8 cellular contexts compared by ENCODE assay signal in the genomic region with DNA sequence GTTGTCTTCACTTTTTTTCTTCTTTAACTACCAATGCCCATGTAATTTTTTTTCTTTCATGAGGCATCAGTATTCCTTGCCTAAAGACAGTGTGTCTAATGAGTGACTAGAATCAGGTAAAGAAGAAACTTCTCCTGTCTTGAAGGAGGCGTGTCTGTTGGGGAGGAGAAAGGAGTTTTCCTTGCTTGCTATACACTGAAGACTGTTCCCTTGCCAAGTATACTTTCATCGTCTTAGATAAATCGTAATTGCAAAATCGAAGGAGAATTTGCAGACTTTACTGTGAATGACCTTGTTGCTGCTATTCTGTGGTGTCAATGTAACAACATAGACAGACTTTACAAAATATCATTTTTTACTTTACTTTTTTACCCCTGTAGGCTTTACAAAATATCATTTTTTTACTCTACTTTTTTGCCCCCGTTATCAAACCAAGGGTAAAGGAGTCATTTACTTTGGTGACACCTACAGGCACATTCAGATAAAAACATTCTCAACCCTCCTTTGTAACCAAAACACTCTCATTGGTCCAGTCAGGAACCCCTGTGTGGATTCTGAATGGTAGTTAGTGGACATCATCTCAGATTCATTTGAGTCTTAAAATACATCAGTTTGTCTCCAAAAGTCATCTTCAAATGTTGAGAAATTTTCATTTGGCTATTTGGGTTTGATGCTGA.
A peak's percentile ranks its signal among the peaks of the same experiment; 100 is the strongest.
DNase-seq lines count a peak whose midpoint lies in the region; ATAC-seq and TF ChIP-seq lines count a peak whose summit lies in the region.

No MANE protein-coding gene starts in this region.

- no peak overlapping the region for H3K4me3 Mint-ChIP-seq in activated T-cell treated with anti-CD3 and anti-CD28 coated beads, Interleukin-2, amount 50 U/mL, for 24 hours

- no peaks in the 10 kb centered on the region for H3K9me3 ChIP-seq in gastroesophageal sphincter
- no peaks in the 10 kb centered on the region for H3K9me3 ChIP-seq in suprapubic skin

- no peak for TF ChIP-seq POLR2A in gastroesophageal sphincter (IDR thresholded peaks at IDR 0.05)
- no peak for TF ChIP-seq POLR2A in suprapubic skin (IDR thresholded peaks at IDR 0.05)

- H3K36me3 ChIP-seq in GM06990 (ENCODE audit: control insufficient read depth, insufficient read depth, low read length) (no peaks in the 10 kb centered on the region), gastroesophageal sphincter (no peaks in the 10 kb centered on the region), suprapubic skin (no peaks in the 10 kb centered on the region)

- H3K4me3 ChIP-seq in GM06990 (replicated peaks; ENCODE audit: low read depth, low read length) (no peak overlapping the region), gastroesophageal sphincter (no peak overlapping the region), suprapubic skin (no peak overlapping the region)

- peaks cover 14% of the 10 kb centered on the region for H3K27me3 Mint-ChIP-seq in activated T-cell treated with anti-CD3 and anti-CD28 coated beads, Interleukin-2, amount 50 U/mL, for 24 hours

- TF ChIP-seq CTCF in GM06990 (IDR thresholded peaks at IDR 0.05; ENCODE audit: insufficient read depth, low read length, poor library complexity, severe bottlenecking) = peak; percentile 46
- peak in 3 of 4 experiments; percentile 15 to 48 (median 22) for TF ChIP-seq CTCF in gastroesophageal sphincter (IDR thresholded peaks at IDR 0.05)
- TF ChIP-seq CTCF in suprapubic skin (IDR thresholded peaks at IDR 0.05) = no peak

- TF ChIP-seq EP300 in gastroesophageal sphincter (IDR thresholded peaks at IDR 0.05) = no peak
- TF ChIP-seq EP300 in suprapubic skin (IDR thresholded peaks at IDR 0.05) = no peak

- no peak overlapping the region for H3K27ac Mint-ChIP-seq in activated T-cell treated with anti-CD3 and anti-CD28 coated beads, Interleukin-2, amount 50 U/mL, for 24 hours

- H3K4me1 Mint-ChIP-seq in activated T-cell treated with anti-CD3 and anti-CD28 coated beads, Interleukin-2, amount 50 U/mL, for 24 hours (ENCODE audit: low read depth) = no peaks in the 10 kb centered on the region

- DNase-seq in GM06990 (ENCODE audit: extremely low read depth, insufficient read length) = no peak
- DNase-seq in NCI-H526 treated with DMSO at 0.1 percent for 48 hours (lab: John Stamatoyannopoulos, UW) = peak; percentile 10
- DNase-seq in activated T-cell treated with anti-CD3 and anti-CD28 coated beads, Interleukin-2, amount 50 U/mL, for 24 hours = no peak
- DNase-seq in activated CD4-positive, alpha-beta T cell treated with anti-CD3 and anti-CD28 coated beads, Interleukin-2, amount 50 U/mL, for 48 hours = no peak
- DNase-seq in suprapubic skin (ENCODE audit: low spot score in 2 of 2) = no peak
- no peak for DNase-seq in T1000 (lab: John Stamatoyannopoulos, UW)

- H3K4me1 ChIP-seq in gastroesophageal sphincter (no peaks in the 10 kb centered on the region), suprapubic skin (peaks cover 5% of the 10 kb centered on the region)

- peak; percentile 56 for ATAC-seq in GM21717 (IDR thresholded peaks at IDR 0.05; ENCODE audit: unreplicated experiment)
- no peak for ATAC-seq in gastroesophageal sphincter

- no peaks in the 10 kb centered on the region for H3K9me3 Mint-ChIP-seq in activated T-cell treated with anti-CD3 and anti-CD28 coated beads, Interleukin-2, amount 50 U/mL, for 24 hours

- H3K27ac ChIP-seq in gastroesophageal sphincter = no peak overlapping the region
- no peak overlapping the region for H3K27ac ChIP-seq in suprapubic skin

- 40 to 76% methylated on average over 2 to 5 of the region's 5 CpGs for WGBS in gastroesophageal sphincter (ENCODE audit: low coverage in 1 of 2), 2 donors
- WGBS in suprapubic skin = 63% methylated on average over 5 of the region's 5 CpGs

- no peaks in the 10 kb centered on the region for H3K36me3 Mint-ChIP-seq in activated T-cell treated with anti-CD3 and anti-CD28 coated beads, Interleukin-2, amount 50 U/mL, for 24 hours (ENCODE audit: low read depth)

- H3K27me3 ChIP-seq in GM06990 (replicated peaks; ENCODE audit: control insufficient read depth, insufficient read depth, low read length) = no peaks in the 10 kb centered on the region
- H3K27me3 ChIP-seq in gastroesophageal sphincter = no peaks in the 10 kb centered on the region
- H3K27me3 ChIP-seq in suprapubic skin = no peaks in the 10 kb centered on the region

Comparison
In these comparisons a context has a peak if more than half of its experiments do, and no peak if none do; other contexts are left out.
1. CTCF ChIP-seq: peak in GM06990 (single experiment) and gastroesophageal sphincter (3 of 4); none in suprapubic skin (0 of 2).